8 cellular contexts compared by ENCODE assay signal in the genomic region with DNA sequence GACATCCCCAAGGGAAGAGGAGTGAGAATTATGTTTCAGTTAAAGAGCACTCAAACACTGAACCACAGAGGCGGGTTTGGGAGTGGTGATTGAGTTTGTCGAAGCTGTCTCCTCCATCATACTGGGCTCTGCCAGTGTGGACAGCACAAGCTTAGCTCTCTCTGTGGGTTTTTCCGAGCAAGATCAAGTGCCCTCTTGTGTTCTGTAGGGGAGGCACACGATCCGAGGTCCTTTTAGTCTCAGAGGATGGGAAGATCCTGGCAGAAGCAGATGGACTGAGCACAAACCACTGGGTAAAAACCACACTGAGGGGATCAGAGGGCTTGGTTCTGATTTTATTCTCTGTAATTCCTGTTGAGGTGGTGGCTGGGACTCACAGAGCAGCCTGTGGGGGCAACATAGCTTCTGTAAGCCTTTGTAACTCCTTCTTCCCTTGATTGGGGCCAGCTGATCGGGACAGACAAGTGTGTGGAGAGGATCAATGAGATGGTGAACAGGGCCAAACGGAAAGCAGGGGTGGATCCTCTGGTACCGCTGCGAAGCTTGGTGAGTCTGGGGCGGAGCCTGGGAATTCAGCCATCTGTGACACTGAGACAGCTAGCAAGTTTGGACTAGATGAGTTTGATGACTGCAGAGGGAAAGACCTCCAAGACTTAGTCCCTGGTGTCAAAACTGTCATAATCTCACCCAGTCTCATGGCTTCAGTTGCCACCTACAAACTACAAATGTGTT. TPM values are rescaled to one million over a fixed set of nuclear protein-coding genes. Genes with fewer than 3 reads are reported as not detected.
A peak's percentile ranks its signal among the peaks of the same experiment; 100 is the strongest.
DNase-seq lines count a peak whose midpoint lies in the region; ATAC-seq, FAIRE-seq and TF ChIP-seq lines count a peak whose summit lies in the region.

No MANE protein-coding gene starts in this region.

- TF ChIP-seq CTCF in DOHH2 (IDR thresholded peaks at IDR 0.05; ENCODE audit: low read depth, low read length, poor library complexity, severe bottlenecking) (peak; percentile 74), tibial nerve (IDR thresholded peaks at IDR 0.05) (peak in 2 of 5 experiments; percentile 17 to 18), omental fat pad (IDR thresholded peaks at IDR 0.05) (no peak)

- H3K9me3 Mint-ChIP-seq in activated T-helper 1 cell treated with anti-CD3 and anti-CD28 coated beads, Interleukin-12 subunit alpha, Interleukin-12 subunit beta, Interleukin-2, Interleukin-4 antibody, amounts not matched to agents 30 ng/mL and 10 ng/mL and 1 ng/mL, durations not matched to agents 14 hours and 24 hours and 36 hours = no peaks in the 10 kb centered on the region

- H3K27me3 Mint-ChIP-seq in activated T-helper 1 cell treated with anti-CD3 and anti-CD28 coated beads, Interleukin-12 subunit alpha, Interleukin-12 subunit beta, Interleukin-2, Interleukin-4 antibody, amounts not matched to agents 30 ng/mL and 10 ng/mL and 1 ng/mL, durations not matched to agents 14 hours and 24 hours and 36 hours (ENCODE audit: insufficient read depth) = no peaks in the 10 kb centered on the region

- peaks cover 61% of the 10 kb centered on the region for H3K4me1 ChIP-seq in DOHH2 (ENCODE audit: control insufficient read depth, low read length)
- H3K4me1 ChIP-seq in tibial nerve = peaks cover 0 to 39% (median 26%) of the 10 kb centered on the region in 4 donors

- H3K4me2 ChIP-seq in DOHH2 (ENCODE audit: low read length) = peak overlapping the region; percentile 81

- ATAC-seq in HG03469 (IDR thresholded peaks at IDR 0.05; ENCODE audit: unreplicated experiment) = no peak
- ATAC-seq in omental fat pad (ENCODE audit: low FRiP score) = no peak

- peaks cover 7% of the 10 kb centered on the region for H4K20me1 ChIP-seq in DOHH2 (ENCODE audit: control insufficient read depth, insufficient read depth, low read depth, low read length)

- intact Hi-C loops in activated T-helper 1 cell treated with anti-CD3 and anti-CD28 coated beads, Interleukin-12 subunit alpha, Interleukin-12 subunit beta, Interleukin-2, Interleukin-4 antibody, amounts not matched to agents 30 ng/mL and 10 ng/mL and 1 ng/mL, durations not matched to agents 14 hours and 24 hours and 36 hours (cut with micrococcal nuclease) = no loop called here

- H3K36me3 Mint-ChIP-seq in activated T-helper 1 cell treated with anti-CD3 and anti-CD28 coated beads, Interleukin-12 subunit alpha, Interleukin-12 subunit beta, Interleukin-2, Interleukin-4 antibody, amounts not matched to agents 30 ng/mL and 10 ng/mL and 1 ng/mL, durations not matched to agents 14 hours and 24 hours and 36 hours (ENCODE audit: low read depth) = peaks cover 35% of the 10 kb centered on the region

- DNase-seq in HTR-8/SVneo (ENCODE audit: insufficient read length, low spot score) (peak; percentile 43), iPS-NIHi11 (ENCODE audit: low spot score) (peak; percentile 59), tibial nerve (ENCODE audit: low spot score in 2 of 2) (no peak), NCI-H524 treated with DMSO at 0.1 percent for 48 hours (lab: John Stamatoyannopoulos, UW) (no peak), omental fat pad (ENCODE audit: low spot score) (no peak)
- no peak for DNase-seq in activated T-helper 1 cell treated with anti-CD3 and anti-CD28 coated beads, Interleukin-12 subunit alpha, Interleukin-12 subunit beta, Interleukin-2, Interleukin-4 antibody, amounts not matched to agents 30 ng/mL and 10 ng/mL and 1 ng/mL, durations not matched to agents 14 hours and 24 hours and 36 hours (ENCODE audit: low spot score)

- peaks cover 13% of the 10 kb centered on the region for H3F3A ChIP-seq in DOHH2 (ENCODE audit: control insufficient read depth, insufficient read depth)

- H3K27ac Mint-ChIP-seq in activated T-helper 1 cell treated with anti-CD3 and anti-CD28 coated beads, Interleukin-12 subunit alpha, Interleukin-12 subunit beta, Interleukin-2, Interleukin-4 antibody, amounts not matched to agents 30 ng/mL and 10 ng/mL and 1 ng/mL, durations not matched to agents 14 hours and 24 hours and 36 hours = peak overlapping the region; percentile 26

- no peaks in the 10 kb centered on the region for H3K9me3 ChIP-seq in DOHH2 (ENCODE audit: control insufficient read depth, insufficient read depth, low read length)
- H3K9me3 ChIP-seq in tibial nerve = no peaks in the 10 kb centered on the region

- H3K36me3 ChIP-seq in DOHH2 (ENCODE audit: control insufficient read depth, low read length) = peaks cover 64% of the 10 kb centered on the region
- H3K36me3 ChIP-seq in tibial nerve = peaks cover 0 to 34% (median 0%) of the 10 kb centered on the region in 3 donors

- H3K4me3 ChIP-seq in DOHH2 (ENCODE audit: low read length) (peak overlapping the region; percentile 90), tibial nerve (peak overlapping the region in 1 of 4 donors; percentile 73)

- H3K9me2 ChIP-seq in DOHH2 (replicated peaks; ENCODE audit: control insufficient read depth, low read length) = no peaks in the 10 kb centered on the region

- peak overlapping the region; percentile 10; the same call in 1 of the 2 replicates for H3K27ac ChIP-seq in DOHH2 (ENCODE audit: low read depth, low read length)
- H3K27ac ChIP-seq in tibial nerve = peak overlapping the region in 3 of 4 donors; percentile 43 to 96 (median 61)

- TF ChIP-seq POLR2A in tibial nerve (IDR thresholded peaks at IDR 0.05) = no peak

- peaks cover 64% of the 10 kb centered on the region for H3K4me1 Mint-ChIP-seq in activated T-helper 1 cell treated with anti-CD3 and anti-CD28 coated beads, Interleukin-12 subunit alpha, Interleukin-12 subunit beta, Interleukin-2, Interleukin-4 antibody, amounts not matched to agents 30 ng/mL and 10 ng/mL and 1 ng/mL, durations not matched to agents 14 hours and 24 hours and 36 hours (ENCODE audit: low read depth)

- H3K79me2 ChIP-seq in DOHH2 (ENCODE audit: control insufficient read depth, low read length) = peaks cover 65% of the 10 kb centered on the region

- peak overlapping the region; percentile 93 for H3K4me3 Mint-ChIP-seq in activated T-helper 1 cell treated with anti-CD3 and anti-CD28 coated beads, Interleukin-12 subunit alpha, Interleukin-12 subunit beta, Interleukin-2, Interleukin-4 antibody, amounts not matched to agents 30 ng/mL and 10 ng/mL and 1 ng/mL, durations not matched to agents 14 hours and 24 hours and 36 hours

- FAIRE-seq in HTR-8/SVneo (lab: Jason Lieb, UNC) = no peak

- 54 to 56% methylated on average over 10 of the region's 10 CpGs for WGBS in tibial nerve, 2 donors

- H3K27me3 ChIP-seq in DOHH2 (ENCODE audit: control insufficient read depth, low read length) (no peaks in the 10 kb centered on the region), tibial nerve (no peaks in the 10 kb centered on the region)

- TF ChIP-seq EP300 in tibial nerve (IDR thresholded peaks at IDR 0.05) = no peak

RNA-seq across cellular contexts. Expression of gene NAGK, which starts 2.0 kb away (rescaled TPM):
- 75.2 and 83.2 TPM in 2 replicates for total RNA-seq in activated T-helper 1 cell treated with anti-CD3 and anti-CD28 coated beads, Interleukin-12 subunit alpha, Interleukin-12 subunit beta, Interleukin-2, Interleukin-4 antibody, amounts not matched to agents 30 ng/mL and 10 ng/mL and 1 ng/mL, durations not matched to agents 14 hours and 24 hours and 36 hours
- 100 to 1,000 TPM in 1 of 4 donors, 10 to 100 TPM in 3; 40.6 to 113 (median 65.5) TPM for total RNA-seq in tibial nerve
- total RNA-seq in omental fat pad = 100 to 1,000 TPM in 2 of 4 donors, 10 to 100 TPM in 2; 72.1 to 149 (median 121) TPM

RNA-seq across cellular contexts. Expression of gene MCEE, which starts 59.6 kb away (rescaled TPM):
- total RNA-seq in activated T-helper 1 cell treated with anti-CD3 and anti-CD28 coated beads, Interleukin-12 subunit alpha, Interleukin-12 subunit beta, Interleukin-2, Interleukin-4 antibody, amounts not matched to agents 30 ng/mL and 10 ng/mL and 1 ng/mL, durations not matched to agents 14 hours and 24 hours and 36 hours = 11.4 and 14.7 TPM in 2 replicates
- 10 to 100 TPM in 3 of 4 donors, 1 to 10 TPM in 1; 7.5 to 17.2 (median 12.2) TPM for total RNA-seq in tibial nerve
- total RNA-seq in omental fat pad = 10 to 100 TPM in 3 of 4 donors, 1 to 10 TPM in 1; 5.3 to 23.0 (median 11.9) TPM

RNA-seq across cellular contexts. Expression of gene MPHOSPH10, which starts 60.0 kb away (rescaled TPM):
- total RNA-seq in activated T-helper 1 cell treated with anti-CD3 and anti-CD28 coated beads, Interleukin-12 subunit alpha, Interleukin-12 subunit beta, Interleukin-2, Interleukin-4 antibody, amounts not matched to agents 30 ng/mL and 10 ng/mL and 1 ng/mL, durations not matched to agents 14 hours and 24 hours and 36 hours = 67.5 and 68.8 TPM in 2 replicates
- total RNA-seq in tibial nerve = 10 to 100 TPM; 15.3 to 30.8 (median 16.6) TPM
- 10 to 100 TPM; 17.9 to 38.2 (median 22.4) TPM for total RNA-seq in omental fat pad

Comparison
In these comparisons a context has a peak if more than half of its experiments do, and no peak if none do; other contexts are left out.
1. DNase-seq: peak in HTR-8/SVneo (single experiment) and iPS-NIHi11 (single experiment); none in activated T-helper 1 cell treated with anti-CD3 and anti-CD28 coated beads, Interleukin-12 subunit alpha, Interleukin-12 subunit beta, Interleukin-2, Interleukin-4 antibody, amounts not matched to agents 30 ng/mL and 10 ng/mL and 1 ng/mL, durations not matched to agents 14 hours and 24 hours and 36 hours (single experiment), tibial nerve (0 of 2), NCI-H524 treated with DMSO at 0.1 percent for 48 hours (single experiment) and omental fat pad (single experiment).